Comparison of ENCODE assay signal across 11 cellular contexts in the genomic region with DNA sequence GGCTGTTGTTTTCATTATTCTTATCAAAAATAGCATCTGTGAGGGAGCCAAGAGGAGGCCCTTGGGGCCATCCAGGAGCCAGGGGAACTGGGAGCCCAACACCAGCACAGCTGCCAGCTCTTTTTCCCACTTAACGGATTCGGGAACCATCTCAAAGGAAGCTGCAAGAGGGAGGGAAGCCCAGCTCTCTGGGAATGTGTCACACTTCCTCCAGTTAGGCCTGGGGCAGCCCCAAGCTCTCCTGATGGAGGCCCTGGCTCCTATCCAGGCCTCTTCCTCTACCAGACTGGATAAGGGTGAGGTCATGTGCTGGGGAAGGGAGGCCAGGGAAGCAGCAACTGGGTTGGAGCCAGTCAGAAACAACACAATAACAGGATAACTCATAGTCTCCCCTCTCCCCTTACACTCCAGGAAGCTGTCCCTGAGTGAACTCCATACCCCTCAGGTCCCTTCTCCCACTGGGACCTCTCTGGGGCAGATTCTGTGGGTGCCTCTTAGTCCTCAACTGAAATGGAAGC. TPM values are rescaled to one million over a fixed set of nuclear protein-coding genes. Genes with fewer than 3 reads are reported as not detected.
A peak's percentile ranks its signal among the peaks of the same experiment; 100 is the strongest.
DNase-seq lines count a peak whose midpoint lies in the region; ATAC-seq, FAIRE-seq and TF ChIP-seq lines count a peak whose summit lies in the region.
"Had no signal": no experiment of that assay in that cellular context is flagged by ENCODE, and none has a peak within 500 bp of the region (broad histone marks: within the 10 kb centered on the region; RNA-seq: fewer than 3 reads in every experiment).

No MANE protein-coding gene starts in this region.

- peaks cover 14% of the 10 kb centered on the region for H3K4me1 Mint-ChIP-seq in astrocyte (ENCODE audit: low read depth, unreplicated experiment)
- H3K4me1 Mint-ChIP-seq: neural crest cell had no signal

- peak overlapping the region; percentile 52 for H3K27ac ChIP-seq in astrocyte (ENCODE audit: low read depth, low read length)
- H3K27ac ChIP-seq: transverse colon had no signal

- peak overlapping the region; percentile 48 for H3K4me2 ChIP-seq in astrocyte (ENCODE audit: low read length)

- H3K27me3 ChIP-seq in astrocyte (ENCODE audit: insufficient read depth, low read length), result no peaks in the 10 kb centered on the region
- H3K27me3 ChIP-seq: transverse colon had no signal

- peak; percentile 76 for FAIRE-seq in astrocyte (lab: Jason Lieb, UNC)

- no peaks in the 10 kb centered on the region for H3K9me3 Mint-ChIP-seq in astrocyte (ENCODE audit: unreplicated experiment)
- H3K9me3 Mint-ChIP-seq in activated naive CD4-positive, alpha-beta T cell treated with anti-CD3 and anti-CD28 coated beads, Interleukin-2, amount 50 U/mL, for 72 hours, result peaks cover 3 to 14% of the 10 kb centered on the region in 2 donors
- H3K9me3 Mint-ChIP-seq: neural crest cell had no signal

- H3K9me3 ChIP-seq in astrocyte (ENCODE audit: insufficient read depth, low read depth, low read length), result no peaks in the 10 kb centered on the region
- H3K9me3 ChIP-seq: transverse colon had no signal

- no peak overlapping the region for H3K4me3 Mint-ChIP-seq in astrocyte (ENCODE audit: unreplicated experiment)
- H3K4me3 Mint-ChIP-seq: neural crest cell had no signal

- no peaks in the 10 kb centered on the region for H3K36me3 ChIP-seq in astrocyte (ENCODE audit: insufficient read depth, low read length)
- H3K36me3 ChIP-seq: transverse colon had no signal

- TF ChIP-seq CTCF in astrocyte (IDR thresholded peaks at IDR 0.05; ENCODE audit: insufficient read depth, low read depth, low read length), result no peak

- peaks cover 26% of the 10 kb centered on the region for H3K4me1 ChIP-seq in astrocyte (ENCODE audit: insufficient read depth, low read length)
- H3K4me1 ChIP-seq: transverse colon had no signal

- peak; percentile 78 for DNase-seq in ACHN
- peak; percentile 92 for DNase-seq in HS-5 (ENCODE audit: low read depth)
- peak; percentile 91 for DNase-seq in astrocyte (ENCODE audit: low read depth)
- peak; percentile 91 for DNase-seq in iris pigment epithelial cell (ENCODE audit: low read depth)
- DNase-seq in activated naive CD4-positive, alpha-beta T cell treated with anti-CD3 and anti-CD28 coated beads, Interleukin-2, amount 50 U/mL, for 72 hours (ENCODE audit: low spot score in 2 of 2), result no peak
- DNase-seq: GDM1, transverse colon had no signal

- no peak overlapping the region for H3K4me3 ChIP-seq in astrocyte (ENCODE audit: insufficient read depth, low read depth, low read length)
- H3K4me3 ChIP-seq: transverse colon had no signal

- H4K20me1 ChIP-seq in astrocyte (ENCODE audit: insufficient read depth, low read length), result no peaks in the 10 kb centered on the region

- in situ Hi-C loops in ACHN (cut with HindIII; ENCODE audit: low pct_ligation_motif_present, low pct_unique_long_range_greater_than_20kb, low sequenced_read_pairs), result no loop called here

- no peaks in the 10 kb centered on the region for H3K36me3 Mint-ChIP-seq in astrocyte (ENCODE audit: low read depth, unreplicated experiment)
- H3K36me3 Mint-ChIP-seq in activated naive CD4-positive, alpha-beta T cell treated with anti-CD3 and anti-CD28 coated beads, Interleukin-2, amount 50 U/mL, for 72 hours, result peaks cover 0 to 16% of the 10 kb centered on the region in 2 donors

- no peak overlapping the region for H3K27ac Mint-ChIP-seq in astrocyte (ENCODE audit: unreplicated experiment)
- H3K27ac Mint-ChIP-seq in activated naive CD4-positive, alpha-beta T cell treated with anti-CD3 and anti-CD28 coated beads, Interleukin-2, amount 50 U/mL, for 72 hours, result no peak overlapping the region

- ATAC-seq in HG03354 (IDR thresholded peaks at IDR 0.05; ENCODE audit: poor library complexity, severe bottlenecking, unreplicated experiment) (no peak), HG02840 (IDR thresholded peaks at IDR 0.05; ENCODE audit: low FRiP score, unreplicated experiment) (no peak), HG02884 (IDR thresholded peaks at IDR 0.05; ENCODE audit: unreplicated experiment) (no peak)
- ATAC-seq in activated naive CD4-positive, alpha-beta T cell treated with anti-CD3 and anti-CD28 coated beads, Interleukin-2, amount 50 U/mL, for 72 hours, result no peak

- no peaks in the 10 kb centered on the region for H3K79me2 ChIP-seq in astrocyte (ENCODE audit: insufficient read depth, low read length)

- peak overlapping the region; percentile 39 for H3K9ac ChIP-seq in astrocyte (ENCODE audit: low read length)

- H2AFZ ChIP-seq in astrocyte (ENCODE audit: low read depth, low read length), result peak overlapping the region; percentile 42

- peaks cover 4% of the 10 kb centered on the region for H3K27me3 Mint-ChIP-seq in astrocyte (ENCODE audit: low read depth, unreplicated experiment)

RNA-seq across cellular contexts. Expression of a gene that starts 12.7 kb away (rescaled TPM):
- total RNA-seq in astrocyte, result not detected in 2 replicates
- 10 to 100 TPM in 1 of 2 donors, 1 to 10 TPM in 1; 8.4 to 39.7 TPM for total RNA-seq in activated naive CD4-positive, alpha-beta T cell treated with anti-CD3 and anti-CD28 coated beads, Interleukin-2, amount 50 U/mL, for 72 hours
- total RNA-seq: neural crest cell, transverse colon had no signal

RNA-seq across cellular contexts. Expression of a gene that starts 25.9 kb away (rescaled TPM):
- not detected in 2 replicates for total RNA-seq in astrocyte
- total RNA-seq in activated naive CD4-positive, alpha-beta T cell treated with anti-CD3 and anti-CD28 coated beads, Interleukin-2, amount 50 U/mL, for 72 hours, result 1 to 10 TPM in 1 of 2 donors, not detected in 1; 9.7 TPM
- total RNA-seq: neural crest cell, transverse colon had no signal

Comparison
In these comparisons a context has a peak if more than half of its experiments do, and no peak if none do; other contexts are left out.
1. DNase-seq: peak in ACHN (single experiment), HS-5 (single experiment), astrocyte (single experiment) and iris pigment epithelial cell (single experiment); none in activated naive CD4-positive, alpha-beta T cell treated with anti-CD3 and anti-CD28 coated beads, Interleukin-2, amount 50 U/mL, for 72 hours (0 of 2).